In the genomic region with DNA sequence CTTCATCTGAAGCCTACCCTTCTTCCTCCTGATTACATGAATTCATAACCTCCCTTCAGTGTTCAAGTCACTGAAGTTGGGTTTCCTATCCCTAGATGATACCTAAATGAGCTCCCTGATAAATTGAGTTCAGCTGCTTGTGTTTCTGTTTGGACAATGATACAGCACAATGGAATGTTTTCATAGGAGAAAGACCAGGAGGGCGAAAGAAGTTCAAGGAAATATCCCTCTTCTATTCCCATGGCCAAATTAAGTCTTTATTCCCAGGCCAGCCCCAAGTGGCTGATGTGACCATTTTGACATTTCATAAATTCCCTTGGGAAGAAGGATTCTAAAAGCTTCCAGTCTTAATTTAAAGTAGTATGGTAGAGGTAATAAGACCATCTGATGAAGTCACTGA, we compare ENCODE assay signal across 12 cellular contexts.
A peak's percentile ranks its signal among the peaks of the same experiment; 100 is the strongest.
DNase-seq lines count a peak whose midpoint lies in the region; ATAC-seq, FAIRE-seq and TF ChIP-seq lines count a peak whose summit lies in the region.
"Had no signal": no experiment of that assay in that cellular context is flagged by ENCODE, and none has a peak within 500 bp of the region (broad histone marks: within the 10 kb centered on the region; RNA-seq: fewer than 3 reads in every experiment).

No MANE protein-coding gene starts in this region.

- TF ChIP-seq POLR2A in vagina (IDR thresholded peaks at IDR 0.05), result no peak

- ATAC-seq in right cardiac atrium, result peak; percentile 85 to 95
- ATAC-seq in upper lobe of right lung, result no peak
- ATAC-seq in omental fat pad (ENCODE audit: low FRiP score), result no peak

- peaks cover 3% of the 10 kb centered on the region for H3K4me1 ChIP-seq in right cardiac atrium (ENCODE audit: control insufficient read depth, insufficient read depth, low read length)
- no peaks in the 10 kb centered on the region for H3K4me1 ChIP-seq in vagina
- H3K4me1 ChIP-seq in upper lobe of right lung, result peaks cover 5% of the 10 kb centered on the region

- H3K9me3 Mint-ChIP-seq in mesothelial cell of epicardium, result peaks cover 13% of the 10 kb centered on the region

- 53% methylated on average over 1 of the region's 1 CpG for WGBS in right cardiac atrium

- H3K4me3 Mint-ChIP-seq in mesothelial cell of epicardium, result no peak overlapping the region
- H3K4me3 Mint-ChIP-seq: neural crest cell had no signal

- H3K27ac Mint-ChIP-seq in mesothelial cell of epicardium, result no peak overlapping the region

- H3K9me3 ChIP-seq in right cardiac atrium (ENCODE audit: control insufficient read depth, low read length) (no peaks in the 10 kb centered on the region), vagina (no peaks in the 10 kb centered on the region), upper lobe of right lung (no peaks in the 10 kb centered on the region)

- H3K36me3 ChIP-seq in bronchial epithelial cell (ENCODE audit: control insufficient read depth, insufficient read depth, low read length) (no peaks in the 10 kb centered on the region), vagina (no peaks in the 10 kb centered on the region), upper lobe of right lung (no peaks in the 10 kb centered on the region)

- no peak for TF ChIP-seq CTCF in bronchial epithelial cell (IDR thresholded peaks at IDR 0.05; ENCODE audit: insufficient read depth, low read length, severe bottlenecking)
- no peak for TF ChIP-seq CTCF in vagina (IDR thresholded peaks at IDR 0.05)
- no peak for TF ChIP-seq CTCF in upper lobe of right lung (IDR thresholded peaks at IDR 0.05)
- no peak for TF ChIP-seq CTCF in mesothelial cell of epicardium (IDR thresholded peaks at IDR 0.05; ENCODE audit: unreplicated experiment)
- TF ChIP-seq CTCF in omental fat pad (IDR thresholded peaks at IDR 0.05), result no peak

- no peak overlapping the region for H3K27ac ChIP-seq in right cardiac atrium (ENCODE audit: low read length)
- H3K27ac ChIP-seq in vagina, result peak overlapping the region; percentile 37
- H3K27ac ChIP-seq in upper lobe of right lung, result no peak overlapping the region

- no peaks in the 10 kb centered on the region for H3K27me3 ChIP-seq in bronchial epithelial cell (ENCODE audit: control insufficient read depth, insufficient read depth, low read length)
- H3K27me3 ChIP-seq in right cardiac atrium (ENCODE audit: control insufficient read depth, insufficient read depth), result no peaks in the 10 kb centered on the region
- no peaks in the 10 kb centered on the region for H3K27me3 ChIP-seq in vagina
- H3K27me3 ChIP-seq in upper lobe of right lung, result no peaks in the 10 kb centered on the region

- DNase-seq in HTR-8/SVneo (ENCODE audit: insufficient read length, low spot score), result peak; percentile 21
- peak; percentile 75 for DNase-seq in bronchial epithelial cell (ENCODE audit: low read depth)
- DNase-seq in right cardiac atrium, result no peak
- DNase-seq in vagina (ENCODE audit: extremely low spot score in 2 of 2), result no peak
- no peak for DNase-seq in upper lobe of right lung
- no peak for DNase-seq in mesothelial cell of epicardium (ENCODE audit: low spot score in 2 of 2, unreplicated experiment in 2 of 2)
- no peak for DNase-seq in omental fat pad (ENCODE audit: low spot score)
- DNase-seq: activated CD4-positive, CD25-positive, alpha-beta regulatory T cell; activated effector memory CD4-positive, alpha-beta T cell treated with Interleukin-2 at 50 U/mL for 16 hours; NCI-H2081 treated with DMSO at 0.1 percent for 48 hours; stimulated activated CD4-positive, alpha-beta T cell treated with anti-CD3 and anti-CD28 coated beads, Interleukin-2, amount 100 ng/mL, for 48 hours had no signal

- H3K4me3 ChIP-seq in bronchial epithelial cell (ENCODE audit: low read depth, low read length) (no peak overlapping the region), right cardiac atrium (ENCODE audit: low read length) (no peak overlapping the region), vagina (no peak overlapping the region), upper lobe of right lung (no peak overlapping the region)

- no peaks in the 10 kb centered on the region for H3K36me3 Mint-ChIP-seq in mesothelial cell of epicardium

- intact Hi-C loops in right cardiac atrium (cut with DNase I) (no loop called here), vagina (cut with DNase I) (no loop called here), upper lobe of right lung (cut with DNase I) (no loop called here)

- peaks cover 7% of the 10 kb centered on the region for H3K4me1 Mint-ChIP-seq in mesothelial cell of epicardium
- H3K4me1 Mint-ChIP-seq: neural crest cell had no signal

- H3K27me3 Mint-ChIP-seq in mesothelial cell of epicardium (ENCODE audit: low read depth), result peaks cover 2% of the 10 kb centered on the region

- no peak for FAIRE-seq in HTR-8/SVneo (lab: Jason Lieb, UNC)
- FAIRE-seq in bronchial epithelial cell (lab: Jason Lieb, UNC), result no peak

Comparison
In these comparisons a context has a peak if more than half of its experiments do, and no peak if none do; other contexts are left out.
1. DNase-seq: peak in HTR-8/SVneo (single experiment) and bronchial epithelial cell (single experiment); none in right cardiac atrium (0 of 3), vagina (0 of 2), upper lobe of right lung (single experiment), mesothelial cell of epicardium (0 of 2) and omental fat pad (single experiment).
2. ATAC-seq: peak in right cardiac atrium (2 of 2); none in upper lobe of right lung (single experiment) and omental fat pad (single experiment).